8 cellular contexts compared by ENCODE assay signal in genomic region chr10:69088801-69089501, GRCh38. TPM values are rescaled to one million over a fixed set of nuclear protein-coding genes. Genes with fewer than 3 reads are reported as not detected.
A peak's percentile ranks its signal among the peaks of the same experiment; 100 is the strongest.
DNase-seq lines count a peak whose midpoint lies in the region; ATAC-seq and TF ChIP-seq lines count a peak whose summit lies in the region.

No MANE protein-coding gene starts in this region.

- H3K79me2 ChIP-seq in Karpas-422 (ENCODE audit: low read length) = no peaks in the 10 kb centered on the region

- H3K27me3 ChIP-seq in Karpas-422 (ENCODE audit: low read length) = no peaks in the 10 kb centered on the region
- no peaks in the 10 kb centered on the region for H3K27me3 ChIP-seq in adrenal gland
- peaks cover 0 to 2% of the 10 kb centered on the region in 2 donors for H3K27me3 ChIP-seq in mucosa of rectum (ENCODE audit: control insufficient read depth in 2 of 2, insufficient read depth in 2 of 2, low read length in 2 of 2)
- no peaks in the 10 kb centered on the region for H3K27me3 ChIP-seq in A673 (replicated peaks; ENCODE audit: insufficient read depth, low read depth, low read length, poor library complexity)

- no peaks in the 10 kb centered on the region for H3K9me3 ChIP-seq in Karpas-422 (ENCODE audit: low read length)
- no peaks in the 10 kb centered on the region for H3K9me3 ChIP-seq in adrenal gland (replicated peaks in 1 of 3)
- no peaks in the 10 kb centered on the region for H3K9me3 ChIP-seq in mucosa of rectum (ENCODE audit: control insufficient read depth in 2 of 2, low read length in 2 of 2)
- H3K9me3 ChIP-seq in A673 (ENCODE audit: low read depth, low read length, poor library complexity, severe bottlenecking) = no peaks in the 10 kb centered on the region

- peaks cover 27% of the 10 kb centered on the region for H3K4me1 ChIP-seq in Karpas-422 (ENCODE audit: low read length)
- peaks cover 0 to 9% of the 10 kb centered on the region in 2 donors for H3K4me1 ChIP-seq in adrenal gland (replicated peaks in 1 of 2)
- H3K4me1 ChIP-seq in mucosa of rectum (ENCODE audit: control insufficient read depth in 2 of 2, insufficient read depth in 2 of 2, low read length in 2 of 2) = peaks cover 3 to 6% of the 10 kb centered on the region in 2 donors
- H3K4me1 ChIP-seq in A673 (ENCODE audit: insufficient read depth, low read length, poor library complexity, severe bottlenecking) = no peaks in the 10 kb centered on the region

- POLR2A ChIA-PET in A673 (lab: Charles Lee; ENCODE audit: low non-redundant PET) = no interaction called here

- TF ChIP-seq POLR2A in adrenal gland (IDR thresholded peaks at IDR 0.05) = peak; percentile 15 to 38

- no peaks in the 10 kb centered on the region for H3K36me3 ChIP-seq in Karpas-422 (ENCODE audit: insufficient read depth, low read length)
- H3K36me3 ChIP-seq in adrenal gland (replicated peaks in 1 of 2) = no peaks in the 10 kb centered on the region
- no peaks in the 10 kb centered on the region for H3K36me3 ChIP-seq in mucosa of rectum (ENCODE audit: control insufficient read depth in 2 of 2, insufficient read depth in 2 of 2, low read length in 2 of 2)
- no peaks in the 10 kb centered on the region for H3K36me3 ChIP-seq in A673 (ENCODE audit: insufficient read depth, low read length, poor library complexity, severe bottlenecking)

- no peaks in the 10 kb centered on the region for H4K20me1 ChIP-seq in Karpas-422 (ENCODE audit: insufficient read depth, low read depth, low read length)

- peak; percentile 74 for DNase-seq in EL
- peak; percentile 70 for DNase-seq in Karpas-422
- DNase-seq in adrenal gland = no peak
- no peak for DNase-seq in NCI-H345 treated with DMSO at 0.1 percent for 48 hours (lab: John Stamatoyannopoulos, UW; ENCODE audit: unreplicated experiment)
- no peak for DNase-seq in A673 (ENCODE audit: low spot score)

- CTCF ChIA-PET in A673 (lab: Charles Lee) = no interaction called here

- ATAC-seq in HG02981 (IDR thresholded peaks at IDR 0.05; ENCODE audit: unreplicated experiment) = no peak
- ATAC-seq in HG02759 (IDR thresholded peaks at IDR 0.05; ENCODE audit: unreplicated experiment) = no peak

- H2AFZ ChIP-seq in Karpas-422 (ENCODE audit: low read length) = peak overlapping the region; percentile 93

- TF ChIP-seq CTCF in adrenal gland (IDR thresholded peaks at IDR 0.05) (no peak), A673 (conservative IDR thresholded peaks at IDR 0.05; ENCODE audit: low read depth, low read length) (no peak)

- no peaks in the 10 kb centered on the region for H3K9me2 ChIP-seq in Karpas-422 (replicated peaks; ENCODE audit: insufficient read depth, low read length)

- H3K9ac ChIP-seq in Karpas-422 (ENCODE audit: low read length) (peak overlapping the region; percentile 67), mucosa of rectum (ENCODE audit: low read depth in 1 of 2, low read length in 2 of 2) (peak overlapping the region; percentile 73 to 79)

- 64 to 76% (median 68%) methylated on average over 10 of the region's 10 CpGs for WGBS in adrenal gland, 4 donors

- peak overlapping the region; percentile 71 for H3K4me2 ChIP-seq in Karpas-422 (ENCODE audit: low read depth, low read length, poor library complexity, severe bottlenecking)

- intact Hi-C loops in adrenal gland (cut with DNase I) = no loop called here
- intact Hi-C loops in A673 (cut with micrococcal nuclease; ENCODE audit: unreplicated experiment) = no loop called here

- BruUV-seq in A673 (replicated peaks; lab: Mats Ljungman, UMichigan) = no TSS peak

- H3K4me3 ChIP-seq in Karpas-422 (ENCODE audit: low read length) (peak overlapping the region; percentile 64), adrenal gland (peak overlapping the region in 1 of 4 donors; percentile 42), mucosa of rectum (ENCODE audit: low read length in 2 of 2) (peak overlapping the region; percentile 68 to 83), A673 (ENCODE audit: low read depth, low read length, poor library complexity, severe bottlenecking) (no peak overlapping the region)

- no peak overlapping the region for H3K27ac ChIP-seq in Karpas-422 (ENCODE audit: low read length)
- peak overlapping the region; percentile 45 to 86 (median 85) for H3K27ac ChIP-seq in adrenal gland
- H3K27ac ChIP-seq in mucosa of rectum (ENCODE audit: low read depth in 2 of 2, low read length in 2 of 2) = peak overlapping the region; percentile 87 to 88
- H3K27ac ChIP-seq in A673 (ENCODE audit: low read depth, low read length, poor library complexity, severe bottlenecking) = no peak overlapping the region

RNA-seq across cellular contexts. Expression of gene SRGN, which starts 1.0 kb away (rescaled TPM):
- 18.3 and 56.4 TPM in 2 replicates for total RNA-seq in Karpas-422 (2014; rRNA removed; shearing (Covaris generic); ENCODE audit: low replicate concordance)
- total RNA-seq in adrenal gland (100 to 1,000 TPM in 5 of 8 donors, 10 to 100 TPM in 3; 43.4 to 156 (median 113) TPM), A673 (2021) (0.32 TPM in 1 of 2 replicates, not detected in the other)
- polyA plus RNA-seq in adrenal gland = 100 to 1,000 TPM in 1 of 3 donors, 10 to 100 TPM in 2; 31.6 to 125 (median 38.5) TPM

RNA-seq across cellular contexts. Expression of gene VPS26A, which starts 35.0 kb away (rescaled TPM):
- total RNA-seq in Karpas-422 (2014; rRNA removed; shearing (Covaris generic); ENCODE audit: low replicate concordance) = 9.4 and 28.3 TPM in 2 replicates
- 10 to 100 TPM; 16.5 to 59.4 (median 39.1) TPM for total RNA-seq in adrenal gland
- 10 to 100 TPM; 15.6 to 65.2 (median 20.4) TPM for polyA plus RNA-seq in adrenal gland
- 80.1 and 82.1 TPM in 2 replicates for total RNA-seq in A673 (2021)

Comparison
In these comparisons a context has a peak if more than half of its experiments do, and no peak if none do; other contexts are left out.
1. DNase-seq: peak in EL (single experiment) and Karpas-422 (single experiment); none in adrenal gland (0 of 7), NCI-H345 treated with DMSO at 0.1 percent for 48 hours (single experiment) and A673 (single experiment).
2. H3K27ac ChIP-seq: peak in adrenal gland (5 of 5) and mucosa of rectum (2 of 2); none in Karpas-422 (single experiment) and A673 (single experiment).
3. RNA of gene SRGN, which starts 1.0 kb away (total RNA-seq): 43.4 to 156 TPM in adrenal gland and 18.3 to 56.4 TPM in Karpas-422; 0.32 TPM in A673; every median in the first group is over 10 times any median in the second.